Comparison of ENCODE assay signal across 16 cellular contexts in the genomic region with DNA sequence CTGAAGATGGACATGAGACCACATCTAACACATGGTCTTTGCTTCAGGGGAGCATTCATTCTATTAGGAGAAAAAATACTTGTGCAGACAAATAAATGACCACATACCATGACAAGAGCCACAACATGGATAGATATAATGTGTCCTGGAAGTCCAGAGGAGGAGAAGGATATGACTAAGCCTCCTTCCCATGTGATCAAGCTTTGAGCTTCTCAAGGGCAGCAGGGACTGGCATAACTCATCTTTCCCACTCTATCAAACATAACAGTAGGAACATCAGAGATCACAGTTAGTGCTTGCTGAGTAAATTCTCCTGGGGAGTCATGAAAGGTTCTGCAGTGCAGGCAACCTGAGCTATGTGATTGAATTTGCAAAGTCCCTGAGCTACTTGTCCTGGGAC.
DNase-seq lines count a peak whose midpoint lies in the region; ATAC-seq and TF ChIP-seq lines count a peak whose summit lies in the region.
"Had no signal": no experiment of that assay in that cellular context is flagged by ENCODE, and none has a peak within 500 bp of the region (broad histone marks: within the 10 kb centered on the region; RNA-seq: fewer than 3 reads in every experiment).

No MANE protein-coding gene starts in this region.

- H3K36me3 Mint-ChIP-seq in chondrocyte (ENCODE audit: low read depth), result no peaks in the 10 kb centered on the region

- H3K4me1 ChIP-seq in mesenchymal stem cell (ENCODE audit: control insufficient read depth, insufficient read depth, low read depth, low read length) (peaks cover 2% of the 10 kb centered on the region), upper lobe of right lung (no peaks in the 10 kb centered on the region)
- H3K4me1 ChIP-seq: BE2C had no signal

- peak overlapping the region in 1 of 2 experiments; percentile 49 for H2BK12ac ChIP-seq in mesenchymal stem cell (ENCODE audit: low read length in 2 of 2)

- no peaks in the 10 kb centered on the region for H3K79me1 ChIP-seq in mesenchymal stem cell (replicated peaks; ENCODE audit: low read length, poor library complexity, severe bottlenecking)

- H3K14ac ChIP-seq in mesenchymal stem cell (ENCODE audit: low read length in 2 of 2), result no peak overlapping the region

- no peak overlapping the region for H2AK5ac ChIP-seq in mesenchymal stem cell (ENCODE audit: low read length, severe bottlenecking)

- H3K9me3 Mint-ChIP-seq in chondrocyte (ENCODE audit: low read depth), result no peaks in the 10 kb centered on the region
- H3K9me3 Mint-ChIP-seq: activated T-helper 17 cell treated with anti-CD3 and anti-CD28 coated beads, Interleukin-2, amount 50 U/mL, for 72 hours; GM23338 had no signal

- no peak for ATAC-seq in HG03039 (IDR thresholded peaks at IDR 0.05; ENCODE audit: unreplicated experiment)
- no peak for ATAC-seq in upper lobe of right lung
- ATAC-seq: activated T-helper 17 cell treated with anti-CD3 and anti-CD28 coated beads, Interleukin-2, amount 50 U/mL, for 72 hours; GM23338; mucosa of descending colon had no signal

- H3K4me2 ChIP-seq in mesenchymal stem cell (ENCODE audit: low read length, poor library complexity, severe bottlenecking), result no peak overlapping the region
- H3K4me2 ChIP-seq: GM23338 had no signal

- H3K4me3 ChIP-seq in MG63 (no peak overlapping the region), mesenchymal stem cell (ENCODE audit: insufficient read depth in 1 of 2, low read depth in 1 of 2, low read length in 2 of 2) (no peak overlapping the region), upper lobe of right lung (no peak overlapping the region)
- H3K4me3 ChIP-seq: GM23338, mucosa of descending colon had no signal

- H3K18ac ChIP-seq in mesenchymal stem cell (ENCODE audit: low read depth in 1 of 2, low read length in 2 of 2), result peak overlapping the region in 1 of 2 experiments; percentile 28

- H2AFZ ChIP-seq in mesenchymal stem cell (ENCODE audit: low read depth, low read length), result no peak overlapping the region
- H2AFZ ChIP-seq: GM23338 had no signal

- no peak overlapping the region for H3K23ac ChIP-seq in mesenchymal stem cell (ENCODE audit: low read length in 2 of 2)

- H3K27me3 Mint-ChIP-seq in chondrocyte (ENCODE audit: low read depth), result no peaks in the 10 kb centered on the region
- H3K27me3 Mint-ChIP-seq: activated T-helper 17 cell treated with anti-CD3 and anti-CD28 coated beads, Interleukin-2, amount 50 U/mL, for 72 hours had no signal

- H3K27ac ChIP-seq in mesenchymal stem cell (ENCODE audit: low read length, poor library complexity, severe bottlenecking), result no peak overlapping the region
- H3K27ac ChIP-seq in upper lobe of right lung, result no peak overlapping the region

- no peak overlapping the region for H2BK120ac ChIP-seq in mesenchymal stem cell (ENCODE audit: low read depth, low read length)

- H3K36me3 ChIP-seq in MG63, result no peaks in the 10 kb centered on the region
- no peaks in the 10 kb centered on the region for H3K36me3 ChIP-seq in mesenchymal stem cell (ENCODE audit: control insufficient read depth in 1 of 2, insufficient read depth in 2 of 2, low read depth in 1 of 2, low read length in 2 of 2)
- no peaks in the 10 kb centered on the region for H3K36me3 ChIP-seq in upper lobe of right lung
- H3K36me3 ChIP-seq: BE2C had no signal

- H2BK5ac ChIP-seq in mesenchymal stem cell (ENCODE audit: low read depth, low read length, poor library complexity, severe bottlenecking), result no peak overlapping the region

- peak overlapping the region; percentile 32 for H3K27ac Mint-ChIP-seq in chondrocyte (ENCODE audit: unreplicated experiment)
- H3K27ac Mint-ChIP-seq: activated T-helper 17 cell treated with anti-CD3 and anti-CD28 coated beads, Interleukin-2, amount 50 U/mL, for 72 hours; GM23338 had no signal

- intact Hi-C loops in upper lobe of right lung (cut with DNase I), result no loop called here

- H3K9me3 ChIP-seq in MG63 (no peaks in the 10 kb centered on the region), mesenchymal stem cell (ENCODE audit: control insufficient read depth, low read length) (no peaks in the 10 kb centered on the region), upper lobe of right lung (no peaks in the 10 kb centered on the region)
- H3K9me3 ChIP-seq: BE2C, mucosa of descending colon had no signal

- H4K8ac ChIP-seq in mesenchymal stem cell (ENCODE audit: low read length), result no peak overlapping the region

- DNase-seq in DMS53 (lab: John Stamatoyannopoulos, UW) (peak; percentile 46), MG63 (peak; percentile 39), chondrocyte (ENCODE audit: low spot score) (no peak), mesenchymal stem cell (peak; percentile 84), SK-N-DZ (ENCODE audit: low spot score) (no peak), NCI-H1436 (lab: John Stamatoyannopoulos, UW) (no peak), upper lobe of right lung (no peak)
- DNase-seq: activated CD4-positive, alpha-beta T cell treated with anti-CD3 and anti-CD28 coated beads, Interleukin-2, amount 50 U/mL, for 48 hours; BE2C; mucosa of descending colon; NCI-H1105 treated with DMSO at 0.1 percent for 48 hours; NCI-H510A treated with DMSO at 0.1 percent for 48 hours; stimulated activated CD4-positive, alpha-beta T cell treated with anti-CD3 and anti-CD28 coated beads, Interleukin-2, amount 100 ng/mL, for 24 hours had no signal

- peaks cover 11% of the 10 kb centered on the region for H3K4me1 Mint-ChIP-seq in chondrocyte (ENCODE audit: low read depth)
- H3K4me1 Mint-ChIP-seq: GM23338 had no signal

- H3K4ac ChIP-seq in mesenchymal stem cell (ENCODE audit: low read depth in 1 of 2, low read length in 2 of 2), result no peak overlapping the region

- H3K27me3 ChIP-seq in MG63 (no peaks in the 10 kb centered on the region), mesenchymal stem cell (ENCODE audit: control insufficient read depth in 1 of 2, insufficient read depth in 1 of 2, low read length in 2 of 2) (no peaks in the 10 kb centered on the region), upper lobe of right lung (no peaks in the 10 kb centered on the region)
- H3K27me3 ChIP-seq: BE2C had no signal

- TF ChIP-seq CTCF in chondrocyte (IDR thresholded peaks at IDR 0.05) (no peak), upper lobe of right lung (IDR thresholded peaks at IDR 0.05) (no peak)

- no peak overlapping the region for H2BK15ac ChIP-seq in mesenchymal stem cell (ENCODE audit: low read depth, poor library complexity, severe bottlenecking)

- H4K91ac ChIP-seq in mesenchymal stem cell (ENCODE audit: low read length), result no peak overlapping the region

- no peak overlapping the region for H3K4me3 Mint-ChIP-seq in chondrocyte (ENCODE audit: unreplicated experiment)
- H3K4me3 Mint-ChIP-seq: activated T-helper 17 cell treated with anti-CD3 and anti-CD28 coated beads, Interleukin-2, amount 50 U/mL, for 72 hours; GM23338 had no signal

- H3K9ac ChIP-seq in mesenchymal stem cell (ENCODE audit: low read length), result no peak overlapping the region

Comparison
In these comparisons a context has a peak if more than half of its experiments do, and no peak if none do; other contexts are left out.
1. DNase-seq: peak in DMS53 (single experiment), MG63 (single experiment) and mesenchymal stem cell (single experiment); none in chondrocyte (single experiment), SK-N-DZ (single experiment), NCI-H1436 (single experiment) and upper lobe of right lung (single experiment).